ENCODE assay signal across 8 cellular contexts in genomic region chr1:155961937-155962336, GRCh38. TPM values are rescaled to one million over a fixed set of nuclear protein-coding genes. Genes with fewer than 3 reads are reported as not detected.
DNase-seq lines count a peak whose midpoint lies in the region; ATAC-seq, FAIRE-seq and TF ChIP-seq lines count a peak whose summit lies in the region.

No MANE protein-coding gene starts in this region.

- peak overlapping the region; percentile 76 for H3K4me2 ChIP-seq in astrocyte (ENCODE audit: low read length)

- H3K36me3 Mint-ChIP-seq in astrocyte (ENCODE audit: low read depth, unreplicated experiment), result peaks cover 42% of the 10 kb centered on the region
- peaks cover 15 to 51% (median 19%) of the 10 kb centered on the region in 3 donors for H3K36me3 Mint-ChIP-seq in immature natural killer cell
- peaks cover 68% of the 10 kb centered on the region for H3K36me3 Mint-ChIP-seq in Caco-2 (ENCODE audit: insufficient read depth, unreplicated experiment)

- POLR2A ChIA-PET in Caco-2 (lab: Charles Lee), result no interaction called here

- peak overlapping the region; percentile 79 for H3K9ac ChIP-seq in astrocyte (ENCODE audit: low read length)

- H3K36me3 ChIP-seq in astrocyte (ENCODE audit: insufficient read depth, low read length) (peaks cover 70% of the 10 kb centered on the region), thoracic aorta (peaks cover 74% of the 10 kb centered on the region), Caco-2 (ENCODE audit: control insufficient read depth, insufficient read depth, low read length) (peaks cover 7% of the 10 kb centered on the region)

- H3K27ac Mint-ChIP-seq in astrocyte (ENCODE audit: unreplicated experiment) (peak overlapping the region; percentile 83), immature natural killer cell (peak overlapping the region; percentile 74 to 89 (median 84)), Caco-2 (ENCODE audit: unreplicated experiment) (no peak overlapping the region)

- peaks cover 27% of the 10 kb centered on the region for H3K4me1 ChIP-seq in astrocyte (ENCODE audit: insufficient read depth, low read length)
- peaks cover 19 to 46% of the 10 kb centered on the region in 2 donors for H3K4me1 ChIP-seq in thoracic aorta (ENCODE audit: control insufficient read depth in 1 of 2, low read depth in 2 of 2)
- no peaks in the 10 kb centered on the region for H3K4me1 ChIP-seq in Caco-2

- ATAC-seq in HG02798 (IDR thresholded peaks at IDR 0.05; ENCODE audit: poor library complexity, unreplicated experiment) (peak; percentile 41), thoracic aorta (ENCODE audit: insufficient number of reproducible peaks, low FRiP score, low read depth) (peak; percentile 69), GM21515 (IDR thresholded peaks at IDR 0.05; ENCODE audit: unreplicated experiment) (no peak)

- H3K27me3 Mint-ChIP-seq in astrocyte (ENCODE audit: low read depth, unreplicated experiment) (no peaks in the 10 kb centered on the region), immature natural killer cell (ENCODE audit: low read depth in 3 of 3) (peaks cover 1 to 2% (median 1%) of the 10 kb centered on the region in 3 donors), Caco-2 (ENCODE audit: insufficient read depth, unreplicated experiment) (no peaks in the 10 kb centered on the region)

- no peak for FAIRE-seq in astrocyte (lab: Jason Lieb, UNC)

- H3K4me3 Mint-ChIP-seq in astrocyte (ENCODE audit: unreplicated experiment), result peak overlapping the region; percentile 57
- peak overlapping the region in 1 of 5 donors; percentile 50 for H3K4me3 Mint-ChIP-seq in immature natural killer cell
- no peak overlapping the region for H3K4me3 Mint-ChIP-seq in Caco-2 (ENCODE audit: unreplicated experiment)

- H3K4me3 ChIP-seq in astrocyte (ENCODE audit: insufficient read depth, low read depth, low read length) (no peak overlapping the region), thoracic aorta (no peak overlapping the region), Caco-2 (ENCODE audit: low read depth, low read length) (no peak overlapping the region)

- no peaks in the 10 kb centered on the region for H3K27me3 ChIP-seq in astrocyte (ENCODE audit: insufficient read depth, low read length)
- H3K27me3 ChIP-seq in thoracic aorta (replicated peaks; ENCODE audit: insufficient read depth), result no peaks in the 10 kb centered on the region
- H3K27me3 ChIP-seq in Caco-2 (replicated peaks; ENCODE audit: control insufficient read depth, insufficient read depth, low read length), result no peaks in the 10 kb centered on the region

- H3K79me2 ChIP-seq in astrocyte (ENCODE audit: insufficient read depth, low read length), result peaks cover 59% of the 10 kb centered on the region

- CTCF ChIA-PET in Caco-2 (lab: Charles Lee), result no interaction called here

- H3K9me3 Mint-ChIP-seq in astrocyte (ENCODE audit: unreplicated experiment), result no peaks in the 10 kb centered on the region
- no peaks in the 10 kb centered on the region for H3K9me3 Mint-ChIP-seq in immature natural killer cell
- H3K9me3 Mint-ChIP-seq in Caco-2 (ENCODE audit: unreplicated experiment), result no peaks in the 10 kb centered on the region

- TF ChIP-seq CTCF in astrocyte (IDR thresholded peaks at IDR 0.05; ENCODE audit: insufficient read depth, low read depth, low read length), result peak; percentile 28
- peak; percentile 34 for TF ChIP-seq CTCF in thoracic aorta (IDR thresholded peaks at IDR 0.05)
- TF ChIP-seq CTCF in Caco-2 (IDR thresholded peaks at IDR 0.05; ENCODE audit: insufficient read depth in 1 of 2, low read depth in 1 of 2, low read length in 1 of 2, severe bottlenecking in 1 of 2, unreplicated experiment in 1 of 2), result no peak

- peak overlapping the region; percentile 95 for H3K27ac ChIP-seq in astrocyte (ENCODE audit: low read depth, low read length)
- H3K27ac ChIP-seq in thoracic aorta, result peak overlapping the region; percentile 82 to 94

- DNase-seq in Ammon's horn (ENCODE audit: low spot score) (peak; percentile 65), astrocyte (ENCODE audit: low read depth) (peak; percentile 96), immature natural killer cell (peak in 1 of 3 donors; percentile 51), thoracic aorta (ENCODE audit: low spot score) (peak; percentile 78), NCI-H1694 treated with DMSO at 0.1 percent for 48 hours (lab: John Stamatoyannopoulos, UW) (no peak), Caco-2 (no peak)

- H3K9me3 ChIP-seq in astrocyte (ENCODE audit: insufficient read depth, low read depth, low read length) (no peaks in the 10 kb centered on the region), thoracic aorta (no peaks in the 10 kb centered on the region), Caco-2 (no peaks in the 10 kb centered on the region)

- H4K20me1 ChIP-seq in astrocyte (ENCODE audit: insufficient read depth, low read length), result peaks cover 60% of the 10 kb centered on the region

- H2AFZ ChIP-seq in astrocyte (ENCODE audit: low read depth, low read length), result no peak overlapping the region

- H3K4me1 Mint-ChIP-seq in astrocyte (ENCODE audit: low read depth, unreplicated experiment) (peaks cover 20% of the 10 kb centered on the region), immature natural killer cell (peaks cover 41 to 42% of the 10 kb centered on the region in 2 donors), Caco-2 (ENCODE audit: low read depth, unreplicated experiment) (no peaks in the 10 kb centered on the region)

- no TSS peak for BruUV-seq in Caco-2 (replicated peaks; lab: Mats Ljungman, UMichigan)

- intact Hi-C loops in Caco-2 (cut with micrococcal nuclease; ENCODE audit: unreplicated experiment), result no loop called here

RNA-seq across cellular contexts. Expression of gene ARHGEF2, which starts 16.4 kb away (rescaled TPM):
- 98.3 and 99.3 TPM in 2 replicates for total RNA-seq in astrocyte
- 10 to 100 TPM in 2 of 3 donors, 1 to 10 TPM in 1; 7.2 to 33.5 (median 11.7) TPM for polyA plus RNA-seq in immature natural killer cell
- 100 to 1,000 TPM; 162 to 166 TPM for total RNA-seq in thoracic aorta
- total RNA-seq in Caco-2 (2022), result 46.9 and 60.3 TPM in 2 replicates

RNA-seq across cellular contexts. Expression of gene RXFP4, which starts 20.5 kb away (rescaled TPM):
- total RNA-seq in astrocyte, result not detected in 2 replicates
- polyA plus RNA-seq in immature natural killer cell, result under 1 TPM in 1 of 3 donors, not detected in 2; 0.78 TPM
- not detected for total RNA-seq in thoracic aorta
- not detected in 2 replicates for total RNA-seq in Caco-2 (2022)

RNA-seq across cellular contexts. Expression of gene KHDC4, which starts 27.7 kb away (rescaled TPM):
- total RNA-seq in astrocyte, result 44.6 and 48.2 TPM in 2 replicates
- 1 to 10 TPM; 1.0 to 7.0 (median 4.1) TPM for polyA plus RNA-seq in immature natural killer cell
- total RNA-seq in thoracic aorta, result 10 to 100 TPM; 50.6 to 56.9 TPM
- total RNA-seq in Caco-2 (2022), result 68.5 and 72.9 TPM in 2 replicates

RNA-seq across cellular contexts. Expression of gene RIT1, which starts 50.8 kb away (rescaled TPM):
- 59.4 and 63.2 TPM in 2 replicates for total RNA-seq in astrocyte
- 10 to 100 TPM; 27.1 to 33.5 (median 29.0) TPM for polyA plus RNA-seq in immature natural killer cell
- 10 to 100 TPM; 27.1 to 42.8 TPM for total RNA-seq in thoracic aorta
- total RNA-seq in Caco-2 (2022), result 21.9 and 23.0 TPM in 2 replicates

RNA-seq across cellular contexts. Expression of gene SSR2, which starts 58.8 kb away (rescaled TPM):
- total RNA-seq in astrocyte, result 236 and 244 TPM in 2 replicates
- 100 to 1,000 TPM; 469 to 608 (median 563) TPM for polyA plus RNA-seq in immature natural killer cell
- total RNA-seq in thoracic aorta, result 100 to 1,000 TPM; 132 to 241 TPM
- total RNA-seq in Caco-2 (2022), result 198 and 203 TPM in 2 replicates

Comparison
In these comparisons a context has a peak if more than half of its experiments do, and no peak if none do; other contexts are left out.
1. DNase-seq: peak in Ammon's horn (single experiment), astrocyte (single experiment) and thoracic aorta (single experiment); none in NCI-H1694 treated with DMSO at 0.1 percent for 48 hours (single experiment) and Caco-2 (0 of 2).
2. CTCF ChIP-seq: peak in astrocyte (single experiment) and thoracic aorta (single experiment); none in Caco-2 (0 of 2).